ENCODE assay signal across 31 cellular contexts in genomic region chr12:16594796-16595195, GRCh38. TPM values are rescaled to one million over a fixed set of nuclear protein-coding genes. Genes with fewer than 3 reads are reported as not detected.
"Had no signal": no experiment of that assay in that cellular context is flagged by ENCODE, and none has a peak within 500 bp of the region (broad histone marks: within the 10 kb centered on the region; RNA-seq: fewer than 3 reads in every experiment).

No MANE protein-coding gene starts in this region.

- H3K4me1 ChIP-seq: left ventricle myocardium inferior, neural progenitor cell, right atrium auricular region, spleen, suprapubic skin, tibial artery, upper lobe of right lung had no signal

- H3K4me2 ChIP-seq: neural progenitor cell had no signal

- H3K36me3 Mint-ChIP-seq: mesothelial cell of epicardium; naive B cell; natural killer cell; stimulated activated effector memory CD8-positive, alpha-beta T cell treated with anti-CD3 and anti-CD28 coated beads, Interleukin-12 subunit alpha, Interleukin-12 subunit beta, amount 100 ng/mL, for 72 hours had no signal

- H3K4me1 Mint-ChIP-seq: mesothelial cell of epicardium; naive B cell; natural killer cell; nephron progenitor cell; stimulated activated effector memory CD8-positive, alpha-beta T cell treated with anti-CD3 and anti-CD28 coated beads, Interleukin-12 subunit alpha, Interleukin-12 subunit beta, amount 100 ng/mL, for 72 hours had no signal

- H3K9me3 Mint-ChIP-seq: mesothelial cell of epicardium; naive B cell; nephron progenitor cell; neural progenitor cell; stimulated activated naive CD8-positive, alpha-beta T cell treated with anti-CD3 and anti-CD28 coated beads, Interleukin-15, Interleukin-2, amounts not matched to agents 100 ng/mL and 50 ng/mL, for 24 hours had no signal

- H3K36me3 ChIP-seq: left ventricle myocardium inferior, neural progenitor cell, neutrophil, right atrium auricular region, spleen, suprapubic skin, thoracic aorta, tibial artery, upper lobe of right lung had no signal

- H3K27ac Mint-ChIP-seq: mesothelial cell of epicardium; naive B cell; natural killer cell; nephron progenitor cell; neural progenitor cell; progenitor cell of endocrine pancreas; stimulated activated effector memory CD8-positive, alpha-beta T cell treated with anti-CD3 and anti-CD28 coated beads, Interleukin-12 subunit alpha, Interleukin-12 subunit beta, amount 100 ng/mL, for 72 hours; stimulated activated naive CD8-positive, alpha-beta T cell treated with anti-CD3 and anti-CD28 coated beads, Interleukin-15, Interleukin-2, amounts not matched to agents 100 ng/mL and 50 ng/mL, for 24 hours had no signal

- H3K9ac ChIP-seq: neural progenitor cell had no signal

- FAIRE-seq: keratinocyte, small intestine, urothelium cell line had no signal

- H3K27me3 ChIP-seq: neural progenitor cell, neutrophil, right atrium auricular region, spleen, suprapubic skin, tibial artery, upper lobe of right lung had no signal

- H3K27ac ChIP-seq: left ventricle myocardium inferior, neural progenitor cell, neutrophil, right atrium auricular region, spleen, suprapubic skin, tibial artery, upper lobe of right lung had no signal

- H3K4me3 Mint-ChIP-seq: mesothelial cell of epicardium; naive B cell; natural killer cell; nephron progenitor cell; neural progenitor cell; stimulated activated effector memory CD8-positive, alpha-beta T cell treated with anti-CD3 and anti-CD28 coated beads, Interleukin-12 subunit alpha, Interleukin-12 subunit beta, amount 100 ng/mL, for 72 hours; stimulated activated naive CD8-positive, alpha-beta T cell treated with anti-CD3 and anti-CD28 coated beads, Interleukin-15, Interleukin-2, amounts not matched to agents 100 ng/mL and 50 ng/mL, for 24 hours had no signal

- H3K27me3 Mint-ChIP-seq: naive B cell; progenitor cell of endocrine pancreas; stimulated activated naive CD8-positive, alpha-beta T cell treated with anti-CD3 and anti-CD28 coated beads, Interleukin-15, Interleukin-2, amounts not matched to agents 100 ng/mL and 50 ng/mL, for 24 hours had no signal

- ATAC-seq: left colon; natural killer cell; sciatic nerve; stimulated activated effector memory CD8-positive, alpha-beta T cell treated with anti-CD3 and anti-CD28 coated beads, Interleukin-12 subunit alpha, Interleukin-12 subunit beta, amount 100 ng/mL, for 72 hours; upper lobe of right lung had no signal

- H3K9me3 ChIP-seq: left ventricle myocardium inferior, neutrophil, right atrium auricular region, spleen, suprapubic skin, thoracic aorta, tibial artery, upper lobe of right lung had no signal

- H2AFZ ChIP-seq: neural progenitor cell had no signal

- H3K4me3 ChIP-seq: left ventricle myocardium inferior, lung, neural progenitor cell, right atrium auricular region, spleen, suprapubic skin, tibial artery, upper lobe of right lung had no signal

- DNase-seq: hippocampal formation; left colon; left ventricle myocardium inferior; mesendoderm; naive B cell; natural killer cell; nephron progenitor cell; occipital lobe; small intestine; spleen; stimulated activated CD4-positive, alpha-beta T cell treated with anti-CD3 and anti-CD28 coated beads, Interleukin-4, amount 100 ng/mL, for 24 hours; stimulated activated naive CD4-positive, alpha-beta T cell; tibial artery; trophoblast cell; upper lobe of right lung had no signal

RNA-seq across cellular contexts. Expression of gene LMO3, which starts 11.2 kb away (rescaled TPM):
- total RNA-seq: mononuclear cell, natural killer cell, pulmonary artery endothelial cell, renal cortical epithelial cell had no signal
- polyA plus RNA-seq: keratinocyte had no signal
